8 cellular contexts compared by ENCODE assay signal in genomic region chr1:167220537-167221125, GRCh38. TPM values are rescaled to one million over a fixed set of nuclear protein-coding genes. Genes with fewer than 3 reads are reported as not detected.
DNase-seq lines count a peak whose midpoint lies in the region; ATAC-seq and TF ChIP-seq lines count a peak whose summit lies in the region.

TSS of gene POU2F1 (plus strand) at chr1:167220886. CDS start at chr1:167220898, 12 bp downstream.

- peaks cover 3% of the 10 kb centered on the region for H3K9me3 Mint-ChIP-seq in activated naive CD8-positive, alpha-beta T cell treated with anti-CD3 and anti-CD28 coated beads, Interleukin-2, amount 50 U/mL, for 24 hours

- peak within 1 kb of the TSS; percentile 30 for H3K9ac ChIP-seq in parathyroid adenoma

- TF ChIP-seq EP300 in tibial nerve (IDR thresholded peaks at IDR 0.05) = peak; percentile 72 to 75

- peak; percentile 57 to 74 for TF ChIP-seq POLR2A in tibial nerve (IDR thresholded peaks at IDR 0.05)

- peak within 1 kb of the TSS; percentile 88 for H3K4me2 ChIP-seq in parathyroid adenoma (ENCODE audit: low read length)

- peak within 1 kb of the TSS; percentile 95 for H3K4me3 Mint-ChIP-seq in activated naive CD8-positive, alpha-beta T cell treated with anti-CD3 and anti-CD28 coated beads, Interleukin-2, amount 50 U/mL, for 24 hours

- 1% methylated on average over 44 to 53 of the region's 53 CpGs for WGBS in tibial nerve, 2 donors

- H3K4me1 Mint-ChIP-seq in activated naive CD8-positive, alpha-beta T cell treated with anti-CD3 and anti-CD28 coated beads, Interleukin-2, amount 50 U/mL, for 24 hours = peaks cover 50% of the 10 kb centered on the region

- H3K27ac ChIP-seq in cardiac muscle cell (peak within 1 kb of the TSS; percentile 93), parathyroid adenoma (peak within 1 kb of the TSS; percentile 86), tibial nerve (peak within 1 kb of the TSS; percentile 97 to 100 (median 98))

- H3K36me3 ChIP-seq in cardiac muscle cell = no peaks in the 10 kb centered on the region
- no peaks in the 10 kb centered on the region for H3K36me3 ChIP-seq in parathyroid adenoma (ENCODE audit: control insufficient read depth, insufficient read depth, low read length)
- H3K36me3 ChIP-seq in tibial nerve = no peaks in the 10 kb centered on the region

- H3K27me3 Mint-ChIP-seq in activated naive CD8-positive, alpha-beta T cell treated with anti-CD3 and anti-CD28 coated beads, Interleukin-2, amount 50 U/mL, for 24 hours = peaks cover 2% of the 10 kb centered on the region

- peaks cover 2% of the 10 kb centered on the region for H3K79me2 ChIP-seq in parathyroid adenoma

- H3K4me1 ChIP-seq in cardiac muscle cell (ENCODE audit: low read depth) (peaks cover 19% of the 10 kb centered on the region), parathyroid adenoma (peaks cover 5% of the 10 kb centered on the region), tibial nerve (peaks cover 0 to 41% (median 23%) of the 10 kb centered on the region in 4 donors)

- TF ChIP-seq CTCF in GM12874 (IDR thresholded peaks at IDR 0.05; ENCODE audit: insufficient read depth, low read depth, low read length) (peak; percentile 79), cardiac muscle cell (IDR thresholded peaks at IDR 0.05; ENCODE audit: low read depth, low read length) (peak; percentile 65), parathyroid adenoma (IDR thresholded peaks at IDR 0.05) (peak; percentile 54), tibial nerve (IDR thresholded peaks at IDR 0.05) (peak; percentile 68 to 94 (median 81))

- H3K9me3 ChIP-seq in cardiac muscle cell (ENCODE audit: low read depth) = no peaks in the 10 kb centered on the region
- no peaks in the 10 kb centered on the region for H3K9me3 ChIP-seq in parathyroid adenoma (ENCODE audit: control insufficient read depth, low read length)
- H3K9me3 ChIP-seq in tibial nerve = no peaks in the 10 kb centered on the region

- H2AFZ ChIP-seq in parathyroid adenoma = peak within 1 kb of the TSS; percentile 87

- DNase-seq in NCI-H1417 (lab: John Stamatoyannopoulos, UW) (peak; percentile 99 to 100 (median 99)), SW480 (ENCODE audit: low spot score) (peak; percentile 96), cardiac muscle cell (ENCODE audit: low read depth in 1 of 2, low spot score in 1 of 2) (peak; percentile 99), tibial nerve (ENCODE audit: low spot score in 2 of 2) (peak; percentile 93 to 98)
- peak; percentile 99 for DNase-seq in activated naive CD8-positive, alpha-beta T cell treated with anti-CD3 and anti-CD28 coated beads, Interleukin-2, amount 50 U/mL, for 24 hours

- H3K27me3 ChIP-seq in cardiac muscle cell = no peaks in the 10 kb centered on the region
- H3K27me3 ChIP-seq in parathyroid adenoma (ENCODE audit: control insufficient read depth, insufficient read depth, low read length) = no peaks in the 10 kb centered on the region
- H3K27me3 ChIP-seq in tibial nerve = no peaks in the 10 kb centered on the region

- H3K27ac Mint-ChIP-seq in activated naive CD8-positive, alpha-beta T cell treated with anti-CD3 and anti-CD28 coated beads, Interleukin-2, amount 50 U/mL, for 24 hours = peak within 1 kb of the TSS; percentile 98

- ATAC-seq in HG02763 (IDR thresholded peaks at IDR 0.05; ENCODE audit: unreplicated experiment) = peak; percentile 54
- ATAC-seq in activated naive CD8-positive, alpha-beta T cell treated with anti-CD3 and anti-CD28 coated beads, Interleukin-2, amount 50 U/mL, for 24 hours = peak; percentile 77

- H3K4me3 ChIP-seq in cardiac muscle cell (peak within 1 kb of the TSS; percentile 96), parathyroid adenoma (ENCODE audit: low read depth, low read length) (peak within 1 kb of the TSS; percentile 78), tibial nerve (peak within 1 kb of the TSS; percentile 82 to 97 (median 95))

- peaks cover 7% of the 10 kb centered on the region for H3K36me3 Mint-ChIP-seq in activated naive CD8-positive, alpha-beta T cell treated with anti-CD3 and anti-CD28 coated beads, Interleukin-2, amount 50 U/mL, for 24 hours (ENCODE audit: low read depth)

RNA-seq across cellular contexts. Expression of gene POU2F1, which starts in this region (rescaled TPM):
- total RNA-seq in cardiac muscle cell (6.4 and 21.9 TPM in 2 replicates), tibial nerve (10 to 100 TPM; 21.0 to 33.7 (median 21.8) TPM)
- 9.2 and 25.6 TPM in 2 replicates for polyA plus RNA-seq in cardiac muscle cell

Comparison
In these comparisons a context has a peak if more than half of its experiments do, and no peak if none do; other contexts are left out.
1. Peak in every context shown above with its lines: DNase-seq, ATAC-seq, H3K4me3 ChIP-seq and H3K27ac ChIP-seq.